Comparison of ENCODE assay signal across 1 cellular context in genomic region chr4:57668621-57669020, GRCh38.
TF ChIP-seq lines count a peak whose summit lies in the region.

No MANE protein-coding gene starts in this region.

TF ChIP-seq in GM23338, 12 proteins besides CTCF, POLR2A, EP300 and RAD21 (continued from another document):
- TF ChIP-seq, protein P1, sequence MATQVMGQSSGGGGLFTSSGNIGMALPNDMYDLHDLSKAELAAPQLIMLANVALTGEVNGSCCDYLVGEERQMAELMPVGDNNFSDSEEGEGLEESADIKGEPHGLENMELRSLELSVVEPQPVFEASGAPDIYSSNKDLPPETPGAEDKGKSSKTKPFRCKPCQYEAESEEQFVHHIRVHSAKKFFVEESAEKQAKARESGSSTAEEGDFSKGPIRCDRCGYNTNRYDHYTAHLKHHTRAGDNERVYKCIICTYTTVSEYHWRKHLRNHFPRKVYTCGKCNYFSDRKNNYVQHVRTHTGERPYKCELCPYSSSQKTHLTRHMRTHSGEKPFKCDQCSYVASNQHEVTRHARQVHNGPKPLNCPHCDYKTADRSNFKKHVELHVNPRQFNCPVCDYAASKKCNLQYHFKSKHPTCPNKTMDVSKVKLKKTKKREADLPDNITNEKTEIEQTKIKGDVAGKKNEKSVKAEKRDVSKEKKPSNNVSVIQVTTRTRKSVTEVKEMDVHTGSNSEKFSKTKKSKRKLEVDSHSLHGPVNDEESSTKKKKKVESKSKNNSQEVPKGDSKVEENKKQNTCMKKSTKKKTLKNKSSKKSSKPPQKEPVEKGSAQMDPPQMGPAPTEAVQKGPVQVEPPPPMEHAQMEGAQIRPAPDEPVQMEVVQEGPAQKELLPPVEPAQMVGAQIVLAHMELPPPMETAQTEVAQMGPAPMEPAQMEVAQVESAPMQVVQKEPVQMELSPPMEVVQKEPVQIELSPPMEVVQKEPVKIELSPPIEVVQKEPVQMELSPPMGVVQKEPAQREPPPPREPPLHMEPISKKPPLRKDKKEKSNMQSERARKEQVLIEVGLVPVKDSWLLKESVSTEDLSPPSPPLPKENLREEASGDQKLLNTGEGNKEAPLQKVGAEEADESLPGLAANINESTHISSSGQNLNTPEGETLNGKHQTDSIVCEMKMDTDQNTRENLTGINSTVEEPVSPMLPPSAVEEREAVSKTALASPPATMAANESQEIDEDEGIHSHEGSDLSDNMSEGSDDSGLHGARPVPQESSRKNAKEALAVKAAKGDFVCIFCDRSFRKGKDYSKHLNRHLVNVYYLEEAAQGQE (IDR thresholded peaks at IDR 0.05; ENCODE audit: unreplicated experiment), result no peak
- TF ChIP-seq POLR2AphosphoS5 (IDR thresholded peaks at IDR 0.05; ENCODE audit: low read depth) (no peak), ZNF462 (CRISPR knock-in tag; IDR thresholded peaks at IDR 0.05) (no peak)
